22 cellular contexts compared by ENCODE assay signal in the genomic region with DNA sequence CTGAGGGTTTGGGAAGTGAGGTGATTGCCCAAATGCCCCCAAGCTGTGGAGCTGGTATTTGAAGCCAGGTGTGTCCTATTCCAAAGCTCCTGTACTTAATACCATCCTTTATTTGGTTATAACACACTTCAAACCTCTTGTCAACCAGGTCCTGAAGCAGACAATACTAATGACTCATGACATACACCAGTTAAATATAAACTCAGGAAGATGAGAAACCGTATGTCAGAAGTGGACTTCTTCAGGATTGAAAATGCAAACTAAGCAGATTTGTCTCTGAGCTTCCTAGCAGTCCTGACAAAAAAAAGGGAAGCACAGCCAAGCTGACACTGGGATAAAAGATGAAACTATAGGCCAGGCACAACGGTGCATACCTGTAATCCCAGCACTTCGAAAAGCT.
DNase-seq lines count a peak whose midpoint lies in the region; ATAC-seq, FAIRE-seq and TF ChIP-seq lines count a peak whose summit lies in the region.
"Had no signal": no experiment of that assay in that cellular context is flagged by ENCODE, and none has a peak within 500 bp of the region (broad histone marks: within the 10 kb centered on the region; RNA-seq: fewer than 3 reads in every experiment).

No MANE protein-coding gene starts in this region.

- H2AFZ ChIP-seq in endothelial cell of umbilical vein (ENCODE audit: low read depth, low read length) (no peak overlapping the region), GM23338 (no peak overlapping the region)
- H2AFZ ChIP-seq: PC-9 had no signal

- dilution Hi-C loops in endothelial cell of umbilical vein (cut with MboI; ENCODE audit: extremely low pct_ligation_motif_present, low sequenced_read_pairs): no loop called here

- H3K9me1 ChIP-seq in endothelial cell of umbilical vein (replicated peaks; ENCODE audit: control insufficient read depth, extremely low read depth, insufficient read depth, low read length): no peaks in the 10 kb centered on the region

- CTCF ChIA-PET in endothelial cell of umbilical vein (lab: Charles Lee): interaction anchor here (0.7 to 1.4 kb wide), 4 partner anchors 15 to 204 kb away, joined by 3 to 5 read pairs (median 4); partner anchors contain the start of gene ALPL

- POLR2A ChIA-PET in endothelial cell of umbilical vein (lab: Charles Lee): no interaction called here

- H3K79me2 ChIP-seq in endothelial cell of umbilical vein (ENCODE audit: control insufficient read depth, insufficient read depth, low read length) (no peaks in the 10 kb centered on the region), GM23338 (replicated peaks; ENCODE audit: insufficient read depth) (no peaks in the 10 kb centered on the region)

- no TSS peak for BruUV-seq in endothelial cell of umbilical vein (replicated peaks; lab: Mats Ljungman, UMichigan)

- no peaks in the 10 kb centered on the region for H3K9me3 Mint-ChIP-seq in progenitor cell of endocrine pancreas (ENCODE audit: low read depth)
- no peaks in the 10 kb centered on the region for H3K9me3 Mint-ChIP-seq in GM23338
- H3K9me3 Mint-ChIP-seq: activated T-helper 1 cell treated with anti-CD3 and anti-CD28 coated beads, Interleukin-12 subunit alpha, Interleukin-12 subunit beta, Interleukin-2, Interleukin-4 antibody, amounts not matched to agents 30 ng/mL and 10 ng/mL and 1 ng/mL, durations not matched to agents 14 hours and 24 hours and 36 hours; naive B cell had no signal

- H3K4me1 Mint-ChIP-seq in progenitor cell of endocrine pancreas (ENCODE audit: low read depth) (no peaks in the 10 kb centered on the region), GM23338 (no peaks in the 10 kb centered on the region)
- H3K4me1 Mint-ChIP-seq: naive B cell had no signal

- TF ChIP-seq CTCF in endothelial cell of umbilical vein (IDR thresholded peaks at IDR 0.05; ENCODE audit: extremely low read depth in 1 of 2, insufficient read depth in 1 of 2, low read depth in 1 of 2, low read length in 2 of 2) (no peak), progenitor cell of endocrine pancreas (IDR thresholded peaks at IDR 0.05; ENCODE audit: unreplicated experiment) (no peak), mucosa of descending colon (IDR thresholded peaks at IDR 0.05) (no peak), GM23338 (conservative IDR thresholded peaks at IDR 0.05; ENCODE audit: low read depth in 2 of 2) (no peak)

- H3K36me3 Mint-ChIP-seq in progenitor cell of endocrine pancreas (ENCODE audit: insufficient read depth) (no peaks in the 10 kb centered on the region), GM23338 (ENCODE audit: low read depth) (no peaks in the 10 kb centered on the region; the same call in 2 of the 3 replicates)
- H3K36me3 Mint-ChIP-seq: naive B cell had no signal

- no peaks in the 10 kb centered on the region for H3K36me3 ChIP-seq in endothelial cell of umbilical vein (ENCODE audit: control insufficient read depth in 2 of 2, extremely low read depth in 1 of 2, insufficient read depth in 2 of 2, low read length in 2 of 2)
- H3K36me3 ChIP-seq in mucosa of descending colon (ENCODE audit: low read depth): no peaks in the 10 kb centered on the region
- H3K36me3 ChIP-seq in GM23338 (ENCODE audit: insufficient read depth): no peaks in the 10 kb centered on the region
- H3K36me3 ChIP-seq: esophagus squamous epithelium had no signal

- H3K27me3 ChIP-seq in endothelial cell of umbilical vein (ENCODE audit: control insufficient read depth in 2 of 2, insufficient read depth in 2 of 2, low read length in 2 of 2) (peaks cover 0 to 9% of the 10 kb centered on the region in 2 experiments), GM23338 (ENCODE audit: insufficient read depth) (no peaks in the 10 kb centered on the region)

- peak; percentile 70 for FAIRE-seq in endothelial cell of umbilical vein (lab: Jason Lieb, UNC)
- FAIRE-seq: GM12892, HTR-8/SVneo had no signal

- DNase-seq in EH (ENCODE audit: low read depth): peak; percentile 17
- DNase-seq in NCI-H510A (lab: John Stamatoyannopoulos, UW): peak; percentile 65
- DNase-seq in endothelial cell of umbilical vein (ENCODE audit: low read depth, low spot score): no peak
- DNase-seq in progenitor cell of endocrine pancreas (ENCODE audit: low spot score, unreplicated experiment): no peak
- DNase-seq in NCI-H146 treated with DMSO at 0.1 percent for 48 hours (lab: John Stamatoyannopoulos, UW; ENCODE audit: unreplicated experiment): no peak
- DNase-seq in mucosa of descending colon: no peak
- no peak for DNase-seq in GM23338 (ENCODE audit: low spot score)
- DNase-seq: activated CD4-positive, CD25-positive, alpha-beta regulatory T cell treated with anti-CD3 and anti-CD28 coated beads, Interleukin-2, amount 50 U/mL, for 72 hours; AML-193; Caco-2; esophagus squamous epithelium; naive B cell; NCI-H1930; PC-9; stimulated activated CD4-positive, alpha-beta T cell treated with anti-CD3 and anti-CD28 coated beads, Interleukin-4, amount 100 ng/mL, for 24 hours; T-helper 9 cell had no signal

- no peaks in the 10 kb centered on the region for H4K20me1 ChIP-seq in endothelial cell of umbilical vein (replicated peaks; ENCODE audit: control insufficient read depth, extremely low read depth, insufficient read depth, low read length)
- no peaks in the 10 kb centered on the region for H4K20me1 ChIP-seq in GM23338 (replicated peaks; ENCODE audit: insufficient read depth)

- ATAC-seq in mucosa of descending colon: no peak
- no peak for ATAC-seq in GM23338

- peaks cover 14% of the 10 kb centered on the region for H3K27me3 Mint-ChIP-seq in progenitor cell of endocrine pancreas
- H3K27me3 Mint-ChIP-seq in GM23338 (ENCODE audit: insufficient read depth, low read depth, poor library complexity): peaks cover 9% of the 10 kb centered on the region

- H3K9me3 ChIP-seq in endothelial cell of umbilical vein (replicated peaks; ENCODE audit: control insufficient read depth, insufficient read depth, low read length) (no peaks in the 10 kb centered on the region), mucosa of descending colon (no peaks in the 10 kb centered on the region)
- H3K9me3 ChIP-seq: Caco-2, esophagus squamous epithelium had no signal

- intact Hi-C loops in endothelial cell of umbilical vein (cut with micrococcal nuclease) (loop anchor here (10.0 kb wide), 1 partner anchor 325 kb away; no protein-coding TSS in a partner anchor), mucosa of descending colon (cut with DNase I, micrococcal nuclease) (no loop called here)

- H3K27ac Mint-ChIP-seq in progenitor cell of endocrine pancreas (peak overlapping the region; percentile 24), GM23338 (no peak overlapping the region)
- H3K27ac Mint-ChIP-seq: activated T-helper 1 cell treated with anti-CD3 and anti-CD28 coated beads, Interleukin-12 subunit alpha, Interleukin-12 subunit beta, Interleukin-2, Interleukin-4 antibody, amounts not matched to agents 30 ng/mL and 10 ng/mL and 1 ng/mL, durations not matched to agents 14 hours and 24 hours and 36 hours had no signal

- H3K4me3 Mint-ChIP-seq in progenitor cell of endocrine pancreas (ENCODE audit: low read depth) (no peak overlapping the region), GM23338 (no peak overlapping the region)
- H3K4me3 Mint-ChIP-seq: activated T-helper 1 cell treated with anti-CD3 and anti-CD28 coated beads, Interleukin-12 subunit alpha, Interleukin-12 subunit beta, Interleukin-2, Interleukin-4 antibody, amounts not matched to agents 30 ng/mL and 10 ng/mL and 1 ng/mL, durations not matched to agents 14 hours and 24 hours and 36 hours; naive B cell had no signal

- H3K9me2 ChIP-seq in GM23338 (ENCODE audit: insufficient read depth): no peaks in the 10 kb centered on the region

- no peak overlapping the region for H3K4me2 ChIP-seq in endothelial cell of umbilical vein (ENCODE audit: insufficient read depth, low read length)
- H3K4me2 ChIP-seq in GM23338: no peak overlapping the region
- H3K4me2 ChIP-seq: PC-9, smooth muscle cell had no signal

- H3K4me3 ChIP-seq in endothelial cell of umbilical vein (replicated peaks in 1 of 3; ENCODE audit: insufficient read depth in 1 of 3, low read depth in 1 of 3, low read length in 3 of 3) (no peak overlapping the region), mucosa of descending colon (no peak overlapping the region), GM23338 (no peak overlapping the region)
- H3K4me3 ChIP-seq: esophagus squamous epithelium, lung, PC-9, SK-N-MC, smooth muscle cell had no signal

- TF ChIP-seq POLR2A in endothelial cell of umbilical vein (IDR thresholded peaks at IDR 0.05; ENCODE audit: low read depth, low read length): no peak

- no peaks in the 10 kb centered on the region for H3F3A ChIP-seq in GM23338 (replicated peaks; ENCODE audit: low read depth)

- H3K9ac ChIP-seq in endothelial cell of umbilical vein (replicated peaks; ENCODE audit: extremely low read depth, insufficient read depth, low read length): no peak overlapping the region

- H3K27ac ChIP-seq in endothelial cell of umbilical vein (ENCODE audit: insufficient read depth, low read depth, low read length) (no peak overlapping the region), GM23338 (ENCODE audit: low read depth) (no peak overlapping the region)
- H3K27ac ChIP-seq: esophagus squamous epithelium, PC-9, SK-N-MC had no signal

- H3K4me1 ChIP-seq in endothelial cell of umbilical vein (ENCODE audit: control insufficient read depth, extremely low read depth, insufficient read depth, low read length) (peaks cover 7% of the 10 kb centered on the region), mucosa of descending colon (ENCODE audit: low read depth) (no peaks in the 10 kb centered on the region), GM23338 (ENCODE audit: insufficient read depth) (no peaks in the 10 kb centered on the region)
- H3K4me1 ChIP-seq: Caco-2 had no signal

TF ChIP-seq in endothelial cell of umbilical vein, 7 proteins besides CTCF, POLR2A, EP300 and RAD21 (continues in another document):
- TF ChIP-seq, protein P1, sequence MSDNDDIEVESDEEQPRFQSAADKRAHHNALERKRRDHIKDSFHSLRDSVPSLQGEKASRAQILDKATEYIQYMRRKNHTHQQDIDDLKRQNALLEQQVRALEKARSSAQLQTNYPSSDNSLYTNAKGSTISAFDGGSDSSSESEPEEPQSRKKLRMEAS (IDR thresholded peaks at IDR 0.05; ENCODE audit: insufficient read depth, insufficient read length): no peak
- TF ChIP-seq JUN (IDR thresholded peaks at IDR 0.05; ENCODE audit: borderline replicate concordance, insufficient read depth, insufficient read length, low read depth) (no peak), GATA2 (IDR thresholded peaks at IDR 0.05; ENCODE audit: insufficient read depth, insufficient read length, low read depth, low read length) (no peak)

Comparison
In these comparisons a context has a peak if more than half of its experiments do, and no peak if none do; other contexts are left out.
1. DNase-seq: peak in EH (single experiment) and NCI-H510A (single experiment); none in endothelial cell of umbilical vein (single experiment), progenitor cell of endocrine pancreas (single experiment), NCI-H146 treated with DMSO at 0.1 percent for 48 hours (single experiment), mucosa of descending colon (0 of 3) and GM23338 (single experiment).